ENCODE assay signal across 8 cellular contexts in the genomic region with DNA sequence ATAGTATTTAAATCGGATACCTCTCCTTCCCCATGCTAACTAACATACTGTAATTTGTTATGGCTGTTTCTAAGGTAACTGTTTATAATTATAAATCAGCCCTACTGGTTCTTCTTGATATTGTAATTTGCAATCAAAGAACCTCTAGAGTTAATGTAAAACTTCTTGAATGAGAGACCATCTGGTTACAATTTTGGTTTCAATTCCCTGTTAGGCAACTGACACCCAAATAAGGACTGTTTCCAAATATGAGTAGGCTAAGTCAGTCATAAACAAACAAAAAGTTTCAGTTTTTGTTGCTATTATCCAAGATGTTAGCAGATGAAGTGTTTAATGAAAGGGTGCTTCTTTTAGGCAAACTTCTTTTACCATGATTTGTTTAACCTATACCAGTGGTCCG.
A peak's percentile ranks its signal among the peaks of the same experiment; 100 is the strongest.
DNase-seq lines count a peak whose midpoint lies in the region; ATAC-seq, FAIRE-seq and TF ChIP-seq lines count a peak whose summit lies in the region.

No MANE protein-coding gene starts in this region.

- peaks cover 18% of the 10 kb centered on the region for H3K4me1 Mint-ChIP-seq in endodermal cell

- TF ChIP-seq CTCF in left ventricle myocardium inferior (IDR thresholded peaks at IDR 0.05; ENCODE audit: borderline replicate concordance) (no peak), endodermal cell (conservative IDR thresholded peaks at IDR 0.05) (no peak), hepatocyte (IDR thresholded peaks at IDR 0.05; ENCODE audit: poor library complexity) (no peak)

- peaks cover 42% of the 10 kb centered on the region for H3K36me3 Mint-ChIP-seq in endodermal cell (ENCODE audit: low read depth)

- peaks cover 31% of the 10 kb centered on the region for H3K4me1 ChIP-seq in HUES64 (ENCODE audit: insufficient read depth, low read length)
- H3K4me1 ChIP-seq in left ventricle myocardium inferior, result peaks cover 68% of the 10 kb centered on the region
- no peaks in the 10 kb centered on the region for H3K4me1 ChIP-seq in endodermal cell (ENCODE audit: control insufficient read depth, insufficient read depth, low read length)
- peaks cover 7% of the 10 kb centered on the region for H3K4me1 ChIP-seq in hepatocyte (ENCODE audit: insufficient read depth)

- H4K20me1 ChIP-seq in hepatocyte (ENCODE audit: insufficient read depth, poor library complexity, severe bottlenecking), result peaks cover 3% of the 10 kb centered on the region

- no peak overlapping the region for H3K27ac Mint-ChIP-seq in endodermal cell

- FAIRE-seq in G401.6 (lab: Jason Lieb, UNC) (peak; percentile 34), RCC 7860 (lab: Jason Lieb, UNC) (no peak)

- peaks cover 26% of the 10 kb centered on the region for H3K9me3 Mint-ChIP-seq in endodermal cell

- H3K27ac ChIP-seq in HUES64 (ENCODE audit: low read depth, low read length), result peak overlapping the region; percentile 6; the same call in 1 of the 2 replicates
- H3K27ac ChIP-seq in left ventricle myocardium inferior (replicated peaks), result peak overlapping the region; percentile 89
- H3K27ac ChIP-seq in endodermal cell (ENCODE audit: low read depth, low read length), result no peak overlapping the region
- H3K27ac ChIP-seq in hepatocyte, result no peak overlapping the region

- peak; percentile 98 for ATAC-seq in GM21526 (IDR thresholded peaks at IDR 0.05; ENCODE audit: low FRiP score, unreplicated experiment)

- H3K9me3 ChIP-seq in HUES64 (ENCODE audit: insufficient read depth, low read depth, low read length) (peaks cover under 1% of the 10 kb centered on the region; the same call in 1 of the 2 replicates), left ventricle myocardium inferior (replicated peaks) (no peaks in the 10 kb centered on the region), endodermal cell (ENCODE audit: control insufficient read depth, low read length) (peaks cover 25% of the 10 kb centered on the region), hepatocyte (ENCODE audit: low read depth) (no peaks in the 10 kb centered on the region)

- peaks cover 70% of the 10 kb centered on the region for H3K79me2 ChIP-seq in hepatocyte

- H3K9ac ChIP-seq in HUES64 (ENCODE audit: low read depth, low read length), result no peak overlapping the region
- no peak overlapping the region for H3K9ac ChIP-seq in endodermal cell (ENCODE audit: extremely low read depth, low read length, poor library complexity, severe bottlenecking)

- intact Hi-C loops in left ventricle myocardium inferior (cut with micrococcal nuclease), result no loop called here

- no peaks in the 10 kb centered on the region for H3K9me2 ChIP-seq in hepatocyte (replicated peaks; ENCODE audit: insufficient read depth)

- no peak for DNase-seq in left ventricle myocardium inferior
- DNase-seq in RCC 7860 (ENCODE audit: low spot score), result no peak
- no peak for DNase-seq in endodermal cell
- DNase-seq in hepatocyte (ENCODE audit: low spot score), result no peak
- no peak for DNase-seq in DMS79 (lab: John Stamatoyannopoulos, UW)

- H3K4me3 Mint-ChIP-seq in endodermal cell, result no peak overlapping the region

- WGBS in HUES64, result no CpG with 5 or more reads among the region's 2 CpGs
- 100% methylated on average over 1 of the region's 2 CpGs; no CpG with 5 or more reads in 1 of the 2 experiments for WGBS in endodermal cell (ENCODE audit: insufficient coverage in 1 of 2, insufficient read length in 1 of 2), 2 experiments
- WGBS in hepatocyte (ENCODE audit: low lambda C conversion rate, missing lambda C conversion rate), result 65% methylated on average over 2 of the region's 2 CpGs

- H3K36me3 ChIP-seq in HUES64 (ENCODE audit: insufficient read depth, low read length) (peaks cover 1% of the 10 kb centered on the region), left ventricle myocardium inferior (no peaks in the 10 kb centered on the region), endodermal cell (ENCODE audit: control insufficient read depth, insufficient read depth, low read length) (peaks cover 23% of the 10 kb centered on the region), hepatocyte (replicated peaks; ENCODE audit: insufficient read depth, low read depth) (no peaks in the 10 kb centered on the region)

- H3K27me3 ChIP-seq in HUES64 (ENCODE audit: insufficient read depth, low read length) (no peaks in the 10 kb centered on the region), left ventricle myocardium inferior (ENCODE audit: low read depth) (no peaks in the 10 kb centered on the region), endodermal cell (ENCODE audit: control insufficient read depth, insufficient read depth, low read length, poor library complexity, severe bottlenecking) (no peaks in the 10 kb centered on the region), hepatocyte (no peaks in the 10 kb centered on the region)

- H2AFZ ChIP-seq in hepatocyte, result no peak overlapping the region

- no peak overlapping the region for H3K4me3 ChIP-seq in HUES64 (ENCODE audit: low read length)
- peak overlapping the region; percentile 37 for H3K4me3 ChIP-seq in left ventricle myocardium inferior
- H3K4me3 ChIP-seq in endodermal cell (ENCODE audit: low read length), result no peak overlapping the region
- no peak overlapping the region for H3K4me3 ChIP-seq in hepatocyte

- H3K27me3 Mint-ChIP-seq in endodermal cell (ENCODE audit: insufficient read depth), result no peaks in the 10 kb centered on the region

- H3K4me2 ChIP-seq in hepatocyte, result no peak overlapping the region

Comparison
In these comparisons a context has a peak if more than half of its experiments do, and no peak if none do; other contexts are left out.
1. H3K27ac ChIP-seq: peak in HUES64 (single experiment) and left ventricle myocardium inferior (single experiment); none in endodermal cell (single experiment) and hepatocyte (single experiment).